Comparison of ENCODE assay signal across 16 cellular contexts in genomic region chr2:8956789-8957188, GRCh38. TPM values are rescaled to one million over a fixed set of nuclear protein-coding genes. Genes with fewer than 3 reads are reported as not detected.
DNase-seq lines count a peak whose midpoint lies in the region; ATAC-seq and TF ChIP-seq lines count a peak whose summit lies in the region.
"Had no signal": no experiment of that assay in that cellular context is flagged by ENCODE, and none has a peak within 500 bp of the region (broad histone marks: within the 10 kb centered on the region; RNA-seq: fewer than 3 reads in every experiment).

No MANE protein-coding gene starts in this region.

- no peaks in the 10 kb centered on the region for H3F3A ChIP-seq in SK-N-SH (replicated peaks; ENCODE audit: insufficient read depth)

- peaks cover 67% of the 10 kb centered on the region for H3K79me2 ChIP-seq in SK-N-SH (ENCODE audit: insufficient read depth)

- no peak overlapping the region for H3K9ac ChIP-seq in SK-N-SH

- H3K27ac ChIP-seq in SK-N-SH (ENCODE audit: low read depth in 2 of 2, low read length in 1 of 2) (no peak overlapping the region), psoas muscle (no peak overlapping the region)
- H3K27ac ChIP-seq: 22Rv1, C4-2B, RWPE1, SJSA1 had no signal

- peaks cover 3 to 41% of the 10 kb centered on the region in 2 experiments for H3K36me3 ChIP-seq in SK-N-SH (replicated peaks in 1 of 2; ENCODE audit: control insufficient read depth in 1 of 2, insufficient read depth in 2 of 2, low read length in 1 of 2)
- H3K36me3 ChIP-seq in psoas muscle (ENCODE audit: insufficient read depth in 1 of 2, low read depth in 1 of 2): no peaks in the 10 kb centered on the region
- H3K36me3 ChIP-seq: HAP-1 had no signal

- no peak overlapping the region for H2AFZ ChIP-seq in SK-N-SH (ENCODE audit: low read depth)

- DNase-seq in SK-N-SH (no peak), amniotic epithelial cell (ENCODE audit: low read depth) (peak; percentile 44), fibroblast of pulmonary artery (ENCODE audit: low read depth) (no peak), psoas muscle (no peak), NCI-H82 treated with DMSO at 0.1 percent for 48 hours (lab: John Stamatoyannopoulos, UW; ENCODE audit: unreplicated experiment) (no peak)
- DNase-seq: NCI-H1436 treated with DMSO at 0.1 percent for 48 hours, NCI-H2081, NCI-H524 treated with DMSO at 0.1 percent for 48 hours had no signal

- no peak overlapping the region for H3K4me3 ChIP-seq in SK-N-SH (ENCODE audit: low read depth in 2 of 2, low read length in 1 of 2)
- no peak overlapping the region for H3K4me3 ChIP-seq in fibroblast of pulmonary artery (replicated peaks; ENCODE audit: low read depth, low read length)
- no peak overlapping the region for H3K4me3 ChIP-seq in psoas muscle
- H3K4me3 ChIP-seq: HAP-1, SJSA1 had no signal

- peak; percentile 31; the same call in 1 of the 2 replicates for TF ChIP-seq RAD21 in SK-N-SH (IDR thresholded peaks at IDR 0.05; ENCODE audit: low read length)

- no peaks in the 10 kb centered on the region for H3K27me3 ChIP-seq in SK-N-SH (ENCODE audit: insufficient read depth)
- H3K27me3 ChIP-seq in psoas muscle (ENCODE audit: insufficient read depth in 3 of 3, low read length in 2 of 3): no peaks in the 10 kb centered on the region
- H3K27me3 ChIP-seq: SJSA1 had no signal

- H3K9me3 ChIP-seq in SK-N-SH: peaks cover 13% of the 10 kb centered on the region; the same call in 1 of the 2 replicates
- H3K9me3 ChIP-seq in psoas muscle: peaks cover 4% of the 10 kb centered on the region
- H3K9me3 ChIP-seq: HAP-1 had no signal

- ATAC-seq in SK-N-SH treated with all-trans-retinoic acid at 6 μM for 48 hours (no peak), psoas muscle (peak in 1 of 4 donors; percentile 37), GM19351 (IDR thresholded peaks at IDR 0.05; ENCODE audit: unreplicated experiment) (no peak), GM19455 (IDR thresholded peaks at IDR 0.05; ENCODE audit: unreplicated experiment) (no peak)

- CTCF ChIA-PET in SK-N-SH (lab: Yijun Ruan, JAX): interaction anchor here (0.6 to 2.0 kb wide), 4 partner anchors 11 to 196 kb away, joined by 3 to 6 read pairs (median 3); no protein-coding TSS in a partner anchor

- H3K4me1 ChIP-seq in SK-N-SH (ENCODE audit: control insufficient read depth in 1 of 2, insufficient read depth in 2 of 2, low read depth in 1 of 2, low read length in 1 of 2): peaks cover 0 to 4% of the 10 kb centered on the region in 2 experiments; a peak in 1 of 4 replicates
- H3K4me1 ChIP-seq in psoas muscle: no peaks in the 10 kb centered on the region
- H3K4me1 ChIP-seq: HAP-1 had no signal

- intact Hi-C loops in psoas muscle (cut with DNase I): no loop called here

- POLR2A ChIA-PET in SK-N-SH (lab: Yijun Ruan, JAX): no interaction called here

- no peak for TF ChIP-seq EP300 in SK-N-SH (IDR thresholded peaks at IDR 0.05; ENCODE audit: borderline replicate concordance in 1 of 2, low read depth in 1 of 2, low read length in 1 of 2)

- TF ChIP-seq CTCF in SK-N-SH (IDR thresholded peaks at IDR 0.05): no peak; the same call in 1 of the 2 replicates
- peak; percentile 25 for TF ChIP-seq CTCF in fibroblast of pulmonary artery (IDR thresholded peaks at IDR 0.05; ENCODE audit: low read length, missing control alignments)
- TF ChIP-seq CTCF in psoas muscle (IDR thresholded peaks at IDR 0.05): peak; percentile 24

- no peak overlapping the region for H3K4me2 ChIP-seq in SK-N-SH

- no peaks in the 10 kb centered on the region for H3K9me2 ChIP-seq in SK-N-SH

- H4K20me1 ChIP-seq in SK-N-SH (ENCODE audit: insufficient read depth): peaks cover 4% of the 10 kb centered on the region; the same call in 1 of the 2 replicates

TF ChIP-seq in SK-N-SH, 30 proteins besides CTCF, POLR2A, EP300 and RAD21:
- TF ChIP-seq ZBTB33 (IDR thresholded peaks at IDR 0.05; ENCODE audit: borderline replicate concordance, low read depth): no peak
- TF ChIP-seq GATA2 (CRISPR knock-in tag; IDR thresholded peaks at IDR 0.05): no peak
- no peak for TF ChIP-seq TAF1 (IDR thresholded peaks at IDR 0.05; ENCODE audit: borderline replicate concordance, low read depth, low read length)

TF ChIP-seq in SK-N-SH treated with all-trans-retinoic acid at 6 μM for 48 hours, 23 proteins besides CTCF, POLR2A, EP300 and RAD21:
- TF ChIP-seq CSDC2 (CRISPR knock-in tag; IDR thresholded peaks at IDR 0.05) (no peak), CREB5 (CRISPR knock-in tag; IDR thresholded peaks at IDR 0.05; ENCODE audit: low read depth) (no peak), POU6F1 (CRISPR knock-in tag; IDR thresholded peaks at IDR 0.05; ENCODE audit: borderline replicate concordance, low read depth) (no peak), ESRRG (CRISPR knock-in tag; IDR thresholded peaks at IDR 0.05) (no peak)
- TF ChIP-seq, protein P1, sequence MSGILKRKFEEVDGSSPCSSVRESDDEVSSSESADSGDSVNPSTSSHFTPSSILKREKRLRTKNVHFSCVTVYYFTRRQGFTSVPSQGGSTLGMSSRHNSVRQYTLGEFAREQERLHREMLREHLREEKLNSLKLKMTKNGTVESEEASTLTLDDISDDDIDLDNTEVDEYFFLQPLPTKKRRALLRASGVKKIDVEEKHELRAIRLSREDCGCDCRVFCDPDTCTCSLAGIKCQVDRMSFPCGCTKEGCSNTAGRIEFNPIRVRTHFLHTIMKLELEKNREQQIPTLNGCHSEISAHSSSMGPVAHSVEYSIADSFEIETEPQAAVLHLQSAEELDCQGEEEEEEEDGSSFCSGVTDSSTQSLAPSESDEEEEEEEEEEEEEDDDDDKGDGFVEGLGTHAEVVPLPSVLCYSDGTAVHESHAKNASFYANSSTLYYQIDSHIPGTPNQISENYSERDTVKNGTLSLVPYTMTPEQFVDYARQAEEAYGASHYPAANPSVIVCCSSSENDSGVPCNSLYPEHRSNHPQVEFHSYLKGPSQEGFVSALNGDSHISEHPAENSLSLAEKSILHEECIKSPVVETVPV (CRISPR knock-in tag; IDR thresholded peaks at IDR 0.05): no peak
TF ChIP-seq in SK-N-SH treated with all-trans-retinoic acid at 6 μM for 48 hours: peak in this region for 0.

RNA-seq across cellular contexts. Expression of gene MBOAT2, which starts 46.7 kb away (rescaled TPM):
- 33.9 and 41.3 TPM in 2 replicates for polyA plus RNA-seq in SK-N-SH (2012; rRNA removed)
- polyA plus RNA-seq in SK-N-SH (2012; cell fraction: cytosol; rRNA removed): 32.1 and 33.3 TPM in 2 replicates
- 63.1 and 166 TPM in 2 replicates for polyA plus RNA-seq in SK-N-SH (2012; cell fraction: nucleus; rRNA removed)
- total RNA-seq in psoas muscle: 1 to 10 TPM in 3 of 4 donors, under 1 TPM in 1; 0.76 to 3.5 (median 2.3) TPM
- polyA plus RNA-seq in psoas muscle: under 1 TPM; 0.11 to 0.83 (median 0.31) TPM

Comparison
In these comparisons a context has a peak if more than half of its experiments do, and no peak if none do; other contexts are left out.
1. RNA of gene MBOAT2, which starts 46.7 kb away (polyA plus RNA-seq): 32.1 to 166 TPM in SK-N-SH; 0.11 to 0.83 TPM in psoas muscle; every median in the first group is over 10 times any median in the second.